ENCODE assay signal across 8 cellular contexts in genomic region chr20:8131598-8132014, GRCh38. TPM values are rescaled to one million over a fixed set of nuclear protein-coding genes. Genes with fewer than 3 reads are reported as not detected.
A peak's percentile ranks its signal among the peaks of the same experiment; 100 is the strongest.
DNase-seq lines count a peak whose midpoint lies in the region; ATAC-seq lines count a peak whose summit lies in the region.

No MANE protein-coding gene starts in this region.

- H3K9me3 Mint-ChIP-seq in activated CD4-positive, alpha-beta T cell treated with anti-CD3 and anti-CD28 coated beads, Interleukin-2, amount 10 ng/mL, durations not matched to agents 24 days and 14 days, result no peaks in the 10 kb centered on the region
- no peaks in the 10 kb centered on the region for H3K9me3 Mint-ChIP-seq in activated naive CD8-positive, alpha-beta T cell treated with anti-CD3 and anti-CD28 coated beads, Interleukin-2, amount 10 ng/mL, durations not matched to agents 7 days and 5 days
- H3K9me3 Mint-ChIP-seq in stimulated activated naive CD8-positive, alpha-beta T cell treated with anti-CD3 and anti-CD28 coated beads, Interleukin-15, amount 100 ng/mL, for 72 hours, result no peaks in the 10 kb centered on the region

- peak; percentile 8 for ATAC-seq in HG03439 (IDR thresholded peaks at IDR 0.05; ENCODE audit: unreplicated experiment)
- ATAC-seq in activated naive CD8-positive, alpha-beta T cell treated with anti-CD3 and anti-CD28 coated beads, Interleukin-2, amount 10 ng/mL, durations not matched to agents 7 days and 5 days (ENCODE audit: low read depth), result peak; percentile 23
- peak; percentile 35 for ATAC-seq in stimulated activated naive CD8-positive, alpha-beta T cell treated with anti-CD3 and anti-CD28 coated beads, Interleukin-15, amount 100 ng/mL, for 72 hours
- ATAC-seq in HG02623 (IDR thresholded peaks at IDR 0.05; ENCODE audit: unreplicated experiment), result no peak

- no peak for DNase-seq in activated CD4-positive, alpha-beta T cell treated with anti-CD3 and anti-CD28 coated beads, Interleukin-2, amount 10 ng/mL, durations not matched to agents 24 days and 14 days
- no peak for DNase-seq in activated CD4-positive, alpha-beta T cell treated with anti-CD3 and anti-CD28 coated beads for 48 hours
- DNase-seq in activated naive CD8-positive, alpha-beta T cell treated with anti-CD3 and anti-CD28 coated beads, Interleukin-2, amount 10 ng/mL, durations not matched to agents 7 days and 5 days, result no peak
- no peak for DNase-seq in stimulated activated naive CD8-positive, alpha-beta T cell treated with anti-CD3 and anti-CD28 coated beads, Interleukin-15, amount 100 ng/mL, for 72 hours
- no peak for DNase-seq in stimulated activated CD4-positive, alpha-beta T cell treated with anti-CD3 and anti-CD28 coated beads, Interleukin-12 subunit alpha, Interleukin-12 subunit beta, amount 100 ng/mL, for 4 hours

- peaks cover 50% of the 10 kb centered on the region for H3K27me3 ChIP-seq in iPS-20b (ENCODE audit: insufficient read depth, low read length)

- H3K4me3 Mint-ChIP-seq in activated CD4-positive, alpha-beta T cell treated with anti-CD3 and anti-CD28 coated beads, Interleukin-2, amount 10 ng/mL, durations not matched to agents 24 days and 14 days, result peak overlapping the region; percentile 83
- H3K4me3 Mint-ChIP-seq in activated naive CD8-positive, alpha-beta T cell treated with anti-CD3 and anti-CD28 coated beads, Interleukin-2, amount 10 ng/mL, durations not matched to agents 7 days and 5 days, result peak overlapping the region; percentile 83
- peak overlapping the region; percentile 77 to 87 for H3K4me3 Mint-ChIP-seq in stimulated activated naive CD8-positive, alpha-beta T cell treated with anti-CD3 and anti-CD28 coated beads, Interleukin-15, amount 100 ng/mL, for 72 hours

- H3K4me1 ChIP-seq in iPS-20b (ENCODE audit: insufficient read depth, low read length), result peaks cover 8% of the 10 kb centered on the region

- H3K9ac ChIP-seq in iPS-20b (ENCODE audit: low read depth, low read length), result peak overlapping the region; percentile 68; the same call in 1 of the 2 replicates

- peaks cover 48% of the 10 kb centered on the region for H3K27me3 Mint-ChIP-seq in activated CD4-positive, alpha-beta T cell treated with anti-CD3 and anti-CD28 coated beads, Interleukin-2, amount 10 ng/mL, durations not matched to agents 24 days and 14 days
- H3K27me3 Mint-ChIP-seq in activated naive CD8-positive, alpha-beta T cell treated with anti-CD3 and anti-CD28 coated beads, Interleukin-2, amount 10 ng/mL, durations not matched to agents 7 days and 5 days, result peaks cover 38% of the 10 kb centered on the region
- H3K27me3 Mint-ChIP-seq in stimulated activated naive CD8-positive, alpha-beta T cell treated with anti-CD3 and anti-CD28 coated beads, Interleukin-15, amount 100 ng/mL, for 72 hours, result peaks cover 53% of the 10 kb centered on the region

- no peaks in the 10 kb centered on the region for H3K9me3 ChIP-seq in iPS-20b (ENCODE audit: insufficient read depth, low read depth, low read length)

- H3K4me3 ChIP-seq in iPS-20b (ENCODE audit: low read length), result peak overlapping the region; percentile 80

- intact Hi-C loops in activated CD4-positive, alpha-beta T cell treated with anti-CD3 and anti-CD28 coated beads, Interleukin-2, amount 10 ng/mL, durations not matched to agents 24 days and 14 days (cut with micrococcal nuclease), result loop anchor here (1.0 to 5.0 kb wide), 6 partner anchors 85 to 591 kb away; no protein-coding TSS in a partner anchor

- H3K27ac Mint-ChIP-seq in activated CD4-positive, alpha-beta T cell treated with anti-CD3 and anti-CD28 coated beads, Interleukin-2, amount 10 ng/mL, durations not matched to agents 24 days and 14 days, result no peak overlapping the region
- H3K27ac Mint-ChIP-seq in activated naive CD8-positive, alpha-beta T cell treated with anti-CD3 and anti-CD28 coated beads, Interleukin-2, amount 10 ng/mL, durations not matched to agents 7 days and 5 days, result no peak overlapping the region
- H3K27ac Mint-ChIP-seq in stimulated activated naive CD8-positive, alpha-beta T cell treated with anti-CD3 and anti-CD28 coated beads, Interleukin-15, amount 100 ng/mL, for 72 hours, result peak overlapping the region in 1 of 2 donors; percentile 66

- H3K36me3 Mint-ChIP-seq in activated CD4-positive, alpha-beta T cell treated with anti-CD3 and anti-CD28 coated beads, Interleukin-2, amount 10 ng/mL, durations not matched to agents 24 days and 14 days (ENCODE audit: low read depth), result no peaks in the 10 kb centered on the region
- H3K36me3 Mint-ChIP-seq in activated naive CD8-positive, alpha-beta T cell treated with anti-CD3 and anti-CD28 coated beads, Interleukin-2, amount 10 ng/mL, durations not matched to agents 7 days and 5 days, result no peaks in the 10 kb centered on the region

- peaks cover 13% of the 10 kb centered on the region for H3K4me1 Mint-ChIP-seq in activated CD4-positive, alpha-beta T cell treated with anti-CD3 and anti-CD28 coated beads, Interleukin-2, amount 10 ng/mL, durations not matched to agents 24 days and 14 days
- H3K4me1 Mint-ChIP-seq in activated naive CD8-positive, alpha-beta T cell treated with anti-CD3 and anti-CD28 coated beads, Interleukin-2, amount 10 ng/mL, durations not matched to agents 7 days and 5 days, result no peaks in the 10 kb centered on the region
- H3K4me1 Mint-ChIP-seq in stimulated activated naive CD8-positive, alpha-beta T cell treated with anti-CD3 and anti-CD28 coated beads, Interleukin-15, amount 100 ng/mL, for 72 hours, result peaks cover 22% of the 10 kb centered on the region

- POLR2A ChIA-PET in activated naive CD8-positive, alpha-beta T cell treated with anti-CD3 and anti-CD28 coated beads, Interleukin-2, amount 10 ng/mL, durations not matched to agents 7 days and 5 days (lab: Charles Lee), result no interaction called here

- H3K36me3 ChIP-seq in iPS-20b (ENCODE audit: insufficient read depth, low read depth, low read length), result no peaks in the 10 kb centered on the region

- no peak overlapping the region for H3K27ac ChIP-seq in iPS-20b (ENCODE audit: low read length)

RNA-seq across cellular contexts. Expression of gene PLCB1, which starts 0.5 kb away (rescaled TPM):
- total RNA-seq in activated CD4-positive, alpha-beta T cell treated with anti-CD3 and anti-CD28 coated beads, Interleukin-2, amount 10 ng/mL, durations not matched to agents 24 days and 14 days, result 1.2 and 1.9 TPM in 2 replicates
- 1 to 10 TPM; 6.1 to 6.2 TPM for total RNA-seq in activated naive CD8-positive, alpha-beta T cell treated with anti-CD3 and anti-CD28 coated beads, Interleukin-2, amount 10 ng/mL, durations not matched to agents 7 days and 5 days
